ENCODE assay signal across 19 cellular contexts in genomic region chr5:135511858-135512257, GRCh38. TPM values are rescaled to one million over a fixed set of nuclear protein-coding genes. Genes with fewer than 3 reads are reported as not detected.
A peak's percentile ranks its signal among the peaks of the same experiment; 100 is the strongest.
DNase-seq lines count a peak whose midpoint lies in the region; ATAC-seq and FAIRE-seq lines count a peak whose summit lies in the region.
"Had no signal": no experiment of that assay in that cellular context is flagged by ENCODE, and none has a peak within 500 bp of the region (broad histone marks: within the 10 kb centered on the region; RNA-seq: fewer than 3 reads in every experiment).

No MANE protein-coding gene starts in this region.

- WGBS in small intestine, 3 donors, result 10 to 45% (median 25%) methylated on average over 1 of the region's 1 CpG

- peaks cover 0 to 14% of the 10 kb centered on the region in 2 donors for H3K27me3 ChIP-seq in small intestine (ENCODE audit: control insufficient read depth in 2 of 2, insufficient read depth in 2 of 2, low read length in 2 of 2)

- H3K27ac ChIP-seq in small intestine (ENCODE audit: low read depth in 1 of 2, low read length in 1 of 2), result no peak overlapping the region
- H3K27ac ChIP-seq: 22Rv1 had no signal

- no peak overlapping the region for H3K4me3 ChIP-seq in small intestine (ENCODE audit: low read depth in 1 of 2, low read length in 2 of 2)
- H3K4me3 ChIP-seq: GM12878, GM23338 had no signal

- H3K4me1 ChIP-seq in small intestine (ENCODE audit: control insufficient read depth in 2 of 2, insufficient read depth in 1 of 2, low read depth in 1 of 2, low read length in 1 of 2), result no peaks in the 10 kb centered on the region

- H3K9me3 ChIP-seq in small intestine (ENCODE audit: control insufficient read depth, low read depth), result no peaks in the 10 kb centered on the region
- H3K9me3 ChIP-seq: Caco-2 had no signal

- peak; percentile 35 for DNase-seq in DMS 273 (lab: John Stamatoyannopoulos, UW; ENCODE audit: unreplicated experiment)
- no peak for DNase-seq in DMS 273 treated with DMSO at 0.1 percent for 48 hours (lab: John Stamatoyannopoulos, UW)
- DNase-seq in NCI-H1105 (lab: John Stamatoyannopoulos, UW), result peak; percentile 44
- DNase-seq in amniotic epithelial cell (ENCODE audit: low read depth), result peak; percentile 3
- peak; percentile 13 for DNase-seq in small intestine
- DNase-seq in NCI-H1092 (lab: John Stamatoyannopoulos, UW), result no peak
- DNase-seq: Caco-2, H7 had no signal

- ATAC-seq in HG02938 (IDR thresholded peaks at IDR 0.05; ENCODE audit: unreplicated experiment) (no peak), GM18907 (IDR thresholded peaks at IDR 0.05; ENCODE audit: unreplicated experiment) (no peak)
- ATAC-seq: CD8-positive, alpha-beta T cell; GM12878; GM23338; HepG2 had no signal

- FAIRE-seq in small intestine (lab: Jason Lieb, UNC), result no peak
- FAIRE-seq: GM12878, GM18507, HepG2, HTR-8/SVneo had no signal

- H3K36me3 ChIP-seq in small intestine (ENCODE audit: control insufficient read depth in 2 of 2, insufficient read depth in 2 of 2, low read length in 2 of 2), result no peaks in the 10 kb centered on the region

RNA-seq across cellular contexts. Expression of gene NEUROG1, which starts 23.9 kb away (rescaled TPM):
- not detected for polyA plus RNA-seq in small intestine
- polyA plus RNA-seq: BJ, CD14-positive monocyte, GM12878, HepG2 had no signal

RNA-seq across cellular contexts. Expression of gene TIFAB, which starts 59.7 kb away (rescaled TPM):
- under 1 TPM in 2 of 3 donors, not detected in 1; 0.07 to 0.27 TPM for polyA plus RNA-seq in small intestine
- polyA plus RNA-seq: BJ, GM12878, GM23338, HepG2 had no signal

Comparison
In these comparisons a context has a peak if more than half of its experiments do, and no peak if none do; other contexts are left out.
1. DNase-seq: peak in DMS 273 (single experiment), NCI-H1105 (single experiment), amniotic epithelial cell (single experiment) and small intestine (single experiment); none in DMS 273 treated with DMSO at 0.1 percent for 48 hours (single experiment) and NCI-H1092 (single experiment).